Comparison of ENCODE assay signal across 1 cellular context in genomic region chr1:223081181-223081994, GRCh38.
TF ChIP-seq lines count a peak whose summit lies in the region.

No MANE protein-coding gene starts in this region.

TF ChIP-seq in K562, 482 proteins besides CTCF, POLR2A, EP300 and RAD21 (continued from another document and continues in another):
- TF ChIP-seq ZBTB2 (IDR thresholded peaks at IDR 0.05), result no peak
- peak; percentile 73; the same call in 1 of the 2 replicates for TF ChIP-seq CTBP1 (IDR thresholded peaks at IDR 0.05; ENCODE audit: borderline replicate concordance)
- TF ChIP-seq HMGN3 (IDR thresholded peaks at IDR 0.05; ENCODE audit: borderline replicate concordance, extremely low read depth, insufficient read length, low read depth, low read length), result peak; percentile 59
- TF ChIP-seq ATF1 (CRISPR knock-in tag; IDR thresholded peaks at IDR 0.05), result no peak
- TF ChIP-seq ATF1 (tag; IDR thresholded peaks at IDR 0.05), result peak; percentile 84
- peak; percentile 58; the same call in 1 of the 2 replicates for TF ChIP-seq SMAD4 (CRISPR knock-in tag; conservative IDR thresholded peaks at IDR 0.05)
- no peak for TF ChIP-seq POLR2AphosphoS5 (IDR thresholded peaks at IDR 0.05; ENCODE audit: control insufficient read depth, insufficient read depth, low read depth, low read length)
- TF ChIP-seq E2F6 (IDR thresholded peaks at IDR 0.05; ENCODE audit: borderline replicate concordance in 1 of 2, extremely low read depth in 1 of 2, insufficient read depth in 1 of 2, insufficient read length in 1 of 2, low read depth in 1 of 2, low read length in 1 of 2, poor library complexity in 1 of 2, severe bottlenecking in 1 of 2), result peak in 1 of 2 experiments; percentile 55
- TF ChIP-seq ARNT (IDR thresholded peaks at IDR 0.05), result 0 out of 4 replicates have a peak, but pooled peaks of 1 of the 2 experiments have one; percentile 51
- 0 out of 4 replicates have a peak, but pooled peaks of 1 of the 2 experiments have one; percentile 34 for TF ChIP-seq FOXK2 (conservative IDR thresholded peaks at IDR 0.05 in 1 of 2, IDR thresholded peaks at IDR 0.05 in 1 of 2; ENCODE audit: low read depth in 2 of 2)
- no peak for TF ChIP-seq SFPQ (IDR thresholded peaks at IDR 0.05; ENCODE audit: low read depth, low read length)
- TF ChIP-seq ILF3 (IDR thresholded peaks at IDR 0.05; ENCODE audit: borderline replicate concordance), result no peak
- TF ChIP-seq CLOCK (CRISPR knock-in tag; IDR thresholded peaks at IDR 0.05; ENCODE audit: borderline replicate concordance), result no peak
- TF ChIP-seq FOXJ2 (tag; IDR thresholded peaks at IDR 0.05), result no peak
- no peak for TF ChIP-seq NBN (IDR thresholded peaks at IDR 0.05; ENCODE audit: low read depth)
- TF ChIP-seq ZNF518B (CRISPR knock-in tag; IDR thresholded peaks at IDR 0.05), result no peak
- TF ChIP-seq TFAP4 (CRISPR knock-in tag; IDR thresholded peaks at IDR 0.05; ENCODE audit: borderline replicate concordance), result peak; percentile 78; the same call in 1 of the 2 replicates
- TF ChIP-seq MLLT1 (IDR thresholded peaks at IDR 0.05), result 0 out of 4 replicates have a peak, but pooled peaks of 1 of the 2 experiments have one; percentile 50
- TF ChIP-seq GABPB1 (CRISPR knock-in tag; IDR thresholded peaks at IDR 0.05), result peak; percentile 43; the same call in 1 of the 2 replicates
- TF ChIP-seq ZFX (CRISPR knock-in tag; IDR thresholded peaks at IDR 0.05), result peak; percentile 42; the same call in 1 of the 2 replicates
- TF ChIP-seq PTBP1 (IDR thresholded peaks at IDR 0.05; ENCODE audit: low read depth, low read length), result no peak
- no peak for TF ChIP-seq SMAD1 (IDR thresholded peaks at IDR 0.05; ENCODE audit: low read depth, low read length, partially characterized antibody)
- TF ChIP-seq BMI1 (IDR thresholded peaks at IDR 0.05; ENCODE audit: low read length), result no peak
- TF ChIP-seq TRIM25 (IDR thresholded peaks at IDR 0.05; ENCODE audit: borderline replicate concordance), result no peak
- TF ChIP-seq THRB (CRISPR knock-in tag; conservative IDR thresholded peaks at IDR 0.05), result no peak
- TF ChIP-seq HBP1 (CRISPR knock-in tag; IDR thresholded peaks at IDR 0.05), result no peak
- TF ChIP-seq CREB3L1 (IDR thresholded peaks at IDR 0.05; ENCODE audit: borderline replicate concordance, low read depth), result 0 out of 2 replicates have a peak, but pooled peaks have one; percentile 42
- no peak for TF ChIP-seq ZNF12 (CRISPR knock-in tag; IDR thresholded peaks at IDR 0.05)
- no peak for TF ChIP-seq ZNF785 (CRISPR knock-in tag; IDR thresholded peaks at IDR 0.05)
- peak; percentile 65; the same call in 1 of the 2 replicates for TF ChIP-seq ZBTB17 (CRISPR knock-in tag; IDR thresholded peaks at IDR 0.05)
- no peak for TF ChIP-seq TBP (optimal IDR thresholded peaks at IDR 0.05; ENCODE audit: low read depth, low read length)
- peak; percentile 27 for TF ChIP-seq CCNT2 (IDR thresholded peaks at IDR 0.05; ENCODE audit: borderline replicate concordance, extremely low read depth, insufficient read length, low read depth, low read length)
- TF ChIP-seq ZFP36 (IDR thresholded peaks at IDR 0.05; ENCODE audit: low read depth, low read length, partially characterized antibody), result peak; percentile 55
- TF ChIP-seq ZKSCAN8 (CRISPR knock-in tag; IDR thresholded peaks at IDR 0.05), result no peak
- TF ChIP-seq YY1 (IDR thresholded peaks at IDR 0.05; ENCODE audit: borderline replicate concordance in 1 of 3, control insufficient read depth in 1 of 3, extremely low read depth in 1 of 3, insufficient read depth in 3 of 3, insufficient read length in 1 of 3, insufficient replicate concordance in 2 of 3, low read depth in 1 of 3, low read length in 2 of 3), result peak in 1 of 3 experiments; percentile 27
- no peak for TF ChIP-seq ZNF696 (CRISPR knock-in tag; conservative IDR thresholded peaks at IDR 0.05)
